ENCODE assay signal across 1 cellular context in genomic region chr22:46613606-46613997, GRCh38.
TF ChIP-seq lines count a peak whose summit lies in the region.

No MANE protein-coding gene starts in this region.

TF ChIP-seq in GM12878, 131 proteins besides CTCF, POLR2A, EP300 and RAD21 (continued from another document and continues in another):
- TF ChIP-seq ZBTB40 (IDR thresholded peaks at IDR 0.05; ENCODE audit: borderline replicate concordance) (no peak), PML (IDR thresholded peaks at IDR 0.05; ENCODE audit: low read length) (no peak), KAT2A (conservative IDR thresholded peaks at IDR 0.05; ENCODE audit: control insufficient read depth, low read depth, low read length) (no peak), E2F4 (IDR thresholded peaks at IDR 0.05; ENCODE audit: low read depth, low read length) (no peak), STAT3 (IDR thresholded peaks at IDR 0.05; ENCODE audit: low read depth, low read length) (no peak), CHD2 (IDR thresholded peaks at IDR 0.05; ENCODE audit: borderline replicate concordance, low read depth, low read length) (no peak), RELA (IDR thresholded peaks at IDR 0.05; ENCODE audit: borderline replicate concordance, partially characterized antibody) (no peak), CREM (IDR thresholded peaks at IDR 0.05; ENCODE audit: low read depth) (no peak), RAD51 (IDR thresholded peaks at IDR 0.05) (no peak), IKZF1 (conservative IDR thresholded peaks at IDR 0.05) (peak; percentile 38; the same call in 1 of the 2 replicates), CEBPZ (IDR thresholded peaks at IDR 0.05; ENCODE audit: low read depth, low read length) (no peak), ATF2 (IDR thresholded peaks at IDR 0.05; ENCODE audit: low read length) (no peak), SMAD5 (IDR thresholded peaks at IDR 0.05; ENCODE audit: low read depth) (no peak), ZSCAN29 (IDR thresholded peaks at IDR 0.05) (no peak), TAF1 (IDR thresholded peaks at IDR 0.05; ENCODE audit: borderline replicate concordance, low read depth, low read length) (no peak), KLF5 (IDR thresholded peaks at IDR 0.05; ENCODE audit: partially characterized antibody) (no peak), EZH2 (IDR thresholded peaks at IDR 0.05; ENCODE audit: borderline replicate concordance, control insufficient read depth, low read depth, low read length) (no peak), PAX5 (IDR thresholded peaks at IDR 0.05; ENCODE audit: borderline replicate concordance, low read depth, low read length) (no peak), ZBTB4 (CRISPR knock-in tag; IDR thresholded peaks at IDR 0.05) (no peak), STAT1 (conservative IDR thresholded peaks at IDR 0.05) (no peak), ELK1 (IDR thresholded peaks at IDR 0.05; ENCODE audit: low read depth, low read length) (no peak), USF1 (IDR thresholded peaks at IDR 0.05; ENCODE audit: borderline replicate concordance, extremely low read length, insufficient read depth, low read depth, low read length) (no peak), ESRRA (IDR thresholded peaks at IDR 0.05; ENCODE audit: low read length) (no peak), IKZF2 (IDR thresholded peaks at IDR 0.05) (0 out of 4 replicates have a peak, but pooled peaks have one; percentile 11 to 39), MXI1 (IDR thresholded peaks at IDR 0.05; ENCODE audit: low read depth, low read length) (no peak), CUX1 (IDR thresholded peaks at IDR 0.05; ENCODE audit: insufficient replicate concordance, low read depth, low read length) (no peak), RCOR1 (conservative IDR thresholded peaks at IDR 0.05; ENCODE audit: low read depth, low read length) (no peak), SPI1 (IDR thresholded peaks at IDR 0.05; ENCODE audit: borderline replicate concordance, insufficient read depth, low read depth, low read length) (no peak), PBX3 (IDR thresholded peaks at IDR 0.05; ENCODE audit: insufficient replicate concordance, low read depth, low read length) (no peak), EGR1 (IDR thresholded peaks at IDR 0.05; ENCODE audit: borderline replicate concordance in 1 of 2, low read depth in 2 of 2, low read length in 2 of 2) (no peak), SUPT20H (IDR thresholded peaks at IDR 0.05; ENCODE audit: borderline replicate concordance, control insufficient read depth, low read depth, low read length) (no peak)
